In genomic region chr14:22597265-22597664, GRCh38 we compare ENCODE assay signal across 12 cellular contexts. TPM values are rescaled to one million over a fixed set of nuclear protein-coding genes. Genes with fewer than 3 reads are reported as not detected.
DNase-seq lines count a peak whose midpoint lies in the region; ATAC-seq and TF ChIP-seq lines count a peak whose summit lies in the region.
"Had no signal": no experiment of that assay in that cellular context is flagged by ENCODE, and none has a peak within 500 bp of the region (broad histone marks: within the 10 kb centered on the region; RNA-seq: fewer than 3 reads in every experiment).

No MANE protein-coding gene starts in this region.

- peak overlapping the region; percentile 94 for H3K27ac Mint-ChIP-seq in Caco-2 (ENCODE audit: unreplicated experiment)

- H3K4me1 ChIP-seq in Caco-2, result peaks cover 46% of the 10 kb centered on the region
- peaks cover 22% of the 10 kb centered on the region for H3K4me1 ChIP-seq in Loucy (ENCODE audit: insufficient read depth, low read length, poor library complexity, severe bottlenecking)
- H3K4me1 ChIP-seq in duodenal mucosa (ENCODE audit: control insufficient read depth in 1 of 2, insufficient read depth in 2 of 2, low read length in 2 of 2), result peaks cover 12 to 19% of the 10 kb centered on the region in 2 donors
- H3K4me1 ChIP-seq in neuron (ENCODE audit: insufficient read depth, low read length), result peaks cover 11% of the 10 kb centered on the region

- no peaks in the 10 kb centered on the region for H3F3A ChIP-seq in Loucy (ENCODE audit: low read depth)

- H4K20me1 ChIP-seq in Loucy (ENCODE audit: insufficient read depth, low read length, poor library complexity, severe bottlenecking), result no peaks in the 10 kb centered on the region

- no peaks in the 10 kb centered on the region for H3K27me3 Mint-ChIP-seq in Caco-2 (ENCODE audit: insufficient read depth, unreplicated experiment)

- peak overlapping the region; percentile 97 for H3K4me3 Mint-ChIP-seq in Caco-2 (ENCODE audit: unreplicated experiment)

- POLR2A ChIA-PET in Caco-2 (lab: Charles Lee), result interaction anchor here (2.8 kb wide), 1 partner anchor 8 kb away, joined by 46 read pairs; the partner anchor contains the start of gene DAD1

- intact Hi-C loops in Caco-2 (cut with micrococcal nuclease; ENCODE audit: unreplicated experiment), result no loop called here

- H3K4me3 ChIP-seq in Caco-2 (ENCODE audit: low read depth, low read length), result peak overlapping the region; percentile 84
- no peak overlapping the region for H3K4me3 ChIP-seq in Loucy (ENCODE audit: low read length, poor library complexity, severe bottlenecking)
- H3K4me3 ChIP-seq in duodenal mucosa (ENCODE audit: low read depth in 1 of 2, low read length in 2 of 2), result peak overlapping the region; percentile 87 to 94
- no peak overlapping the region for H3K4me3 ChIP-seq in neuron (ENCODE audit: low read length)

- TF ChIP-seq CTCF in Caco-2 (IDR thresholded peaks at IDR 0.05; ENCODE audit: insufficient read depth in 1 of 2, low read depth in 1 of 2, low read length in 1 of 2, severe bottlenecking in 1 of 2, unreplicated experiment in 1 of 2) (no peak), Loucy (conservative IDR thresholded peaks at IDR 0.05; ENCODE audit: low read length) (no peak)

- H3K9me2 ChIP-seq in Loucy (replicated peaks; ENCODE audit: low read depth, low read length), result no peaks in the 10 kb centered on the region

- H3K36me3 Mint-ChIP-seq in Caco-2 (ENCODE audit: insufficient read depth, unreplicated experiment), result peaks cover 3% of the 10 kb centered on the region

- no peak for DNase-seq in Caco-2
- DNase-seq in stimulated activated naive CD4-positive, alpha-beta T cell treated with Interleukin-2 at 50 U/mL for 16 hours (lab: John Stamatoyannopoulos, UW), result no peak
- no peak for DNase-seq in HuH-7 (ENCODE audit: low spot score)
- DNase-seq: foreskin keratinocyte, NCI-H526 had no signal

- H3K36me3 ChIP-seq in Caco-2 (ENCODE audit: control insufficient read depth, insufficient read depth, low read length), result peaks cover 2% of the 10 kb centered on the region
- no peaks in the 10 kb centered on the region for H3K36me3 ChIP-seq in Loucy (ENCODE audit: insufficient read depth, low read length)
- H3K36me3 ChIP-seq in duodenal mucosa (ENCODE audit: control insufficient read depth in 1 of 2, insufficient read depth in 2 of 2, low read length in 2 of 2), result peaks cover 9 to 10% of the 10 kb centered on the region in 2 donors
- no peaks in the 10 kb centered on the region for H3K36me3 ChIP-seq in neuron (ENCODE audit: insufficient read depth, low read length)

- no TSS peak for BruUV-seq in Caco-2 (replicated peaks; lab: Mats Ljungman, UMichigan)

- ATAC-seq in GM21576 (IDR thresholded peaks at IDR 0.05; ENCODE audit: unreplicated experiment), result no peak

- H3K9ac ChIP-seq in Loucy (ENCODE audit: low read depth, low read length, poor library complexity, severe bottlenecking) (no peak overlapping the region), duodenal mucosa (ENCODE audit: low read depth in 1 of 2, low read length in 2 of 2) (peak overlapping the region in 1 of 2 donors; percentile 93)

- no peaks in the 10 kb centered on the region for H3K9me3 Mint-ChIP-seq in Caco-2 (ENCODE audit: unreplicated experiment)

- no peak overlapping the region for H2AFZ ChIP-seq in Loucy (ENCODE audit: low read length)
- H2AFZ ChIP-seq in neuron (ENCODE audit: low read depth, low read length), result peak overlapping the region; percentile 80

- peak overlapping the region; percentile 83 for H3K4me2 ChIP-seq in Loucy (ENCODE audit: low read depth, low read length, poor library complexity, severe bottlenecking)

- CTCF ChIA-PET in Caco-2 (lab: Charles Lee), result interaction anchor here (0.7 to 3.1 kb wide), 7 partner anchors 8 to 56 kb away, joined by 3 to 21 read pairs (median 5); partner anchors contain the start of genes DAD1 and OR6J1

- H3K4me1 Mint-ChIP-seq in Caco-2 (ENCODE audit: low read depth, unreplicated experiment), result peaks cover 8% of the 10 kb centered on the region

- H3K27ac ChIP-seq in duodenal mucosa (ENCODE audit: low read depth, low read length), result no peak overlapping the region

- H3K27me3 ChIP-seq in Caco-2 (replicated peaks; ENCODE audit: control insufficient read depth, insufficient read depth, low read length) (no peaks in the 10 kb centered on the region), Loucy (ENCODE audit: insufficient read depth, low read length, poor library complexity, severe bottlenecking) (no peaks in the 10 kb centered on the region), duodenal mucosa (ENCODE audit: control insufficient read depth in 1 of 2, insufficient read depth in 2 of 2, low read length in 2 of 2) (no peaks in the 10 kb centered on the region), neuron (ENCODE audit: insufficient read depth, low read length) (peaks cover 17% of the 10 kb centered on the region)
- H3K27me3 ChIP-seq: ascending aorta had no signal

- peaks cover 7% of the 10 kb centered on the region; the same call in 1 of the 2 replicates for H3K79me2 ChIP-seq in Loucy (ENCODE audit: insufficient read depth, low read length)

- H3K9me3 ChIP-seq in Caco-2 (no peaks in the 10 kb centered on the region), Loucy (ENCODE audit: insufficient read depth, low read depth, low read length) (no peaks in the 10 kb centered on the region), duodenal mucosa (ENCODE audit: control insufficient read depth in 1 of 2, low read length in 2 of 2) (no peaks in the 10 kb centered on the region), neuron (ENCODE audit: low read length) (no peaks in the 10 kb centered on the region)
- H3K9me3 ChIP-seq: ascending aorta had no signal

RNA-seq across cellular contexts. Expression of gene ABHD4, which starts 0.8 kb away (rescaled TPM):
- 64.5 and 73.5 TPM in 2 replicates for total RNA-seq in Caco-2 (2022)

RNA-seq across cellular contexts. Expression of gene DAD1, which starts 8.2 kb away (rescaled TPM):
- total RNA-seq in Caco-2 (2022), result 151 and 160 TPM in 2 replicates

RNA-seq across cellular contexts. Expression of gene OR6J1, which starts 46.9 kb away (rescaled TPM):
- 0.16 and 0.18 TPM in 2 replicates for total RNA-seq in Caco-2 (2022)
- total RNA-seq: ascending aorta, foreskin keratinocyte, LHCN-M2, myocyte had no signal

Comparison
In these comparisons a context has a peak if more than half of its experiments do, and no peak if none do; other contexts are left out.
1. H3K4me3 ChIP-seq: peak in Caco-2 (single experiment) and duodenal mucosa (2 of 2); none in Loucy (single experiment) and neuron (single experiment).